In genomic region chr14:76901171-76902055, GRCh38 we compare ENCODE assay signal across 18 cellular contexts.
DNase-seq lines count a peak whose midpoint lies in the region; ATAC-seq and TF ChIP-seq lines count a peak whose summit lies in the region.
"Had no signal": no experiment of that assay in that cellular context is flagged by ENCODE, and none has a peak within 500 bp of the region (broad histone marks: within the 10 kb centered on the region; RNA-seq: fewer than 3 reads in every experiment).

No MANE protein-coding gene starts in this region.

- CTCF ChIA-PET in Calu3 (lab: Charles Lee), result no interaction called here

- H3K27me3 ChIP-seq in fibroblast of lung (ENCODE audit: control insufficient read depth, insufficient read depth, low read length) (no peaks in the 10 kb centered on the region), sigmoid colon (no peaks in the 10 kb centered on the region)
- H3K27me3 ChIP-seq: BE2C had no signal

- no peaks in the 10 kb centered on the region for H3K36me3 Mint-ChIP-seq in activated T-cell treated with anti-CD3 and anti-CD28 coated beads, Interleukin-2, amount 50 U/mL, for 72 hours (ENCODE audit: insufficient read depth in 2 of 2)
- H3K36me3 Mint-ChIP-seq in Calu3 (ENCODE audit: insufficient read depth, unreplicated experiment), result no peaks in the 10 kb centered on the region

- no peak for ATAC-seq in activated T-cell treated with anti-CD3 and anti-CD28 coated beads, Interleukin-2, amount 50 U/mL, for 72 hours (replicated peaks in 1 of 2)
- ATAC-seq: activated CD4-positive, alpha-beta T cell treated with anti-CD3 and anti-CD28 coated beads for 36 hours; left ventricle myocardium superior had no signal

- H3K9ac ChIP-seq in fibroblast of lung (ENCODE audit: insufficient read depth, low read length), result no peak overlapping the region
- H3K9ac ChIP-seq: parathyroid adenoma had no signal

- TF ChIP-seq CTCF in fibroblast of lung (conservative IDR thresholded peaks at IDR 0.05 in 1 of 2, IDR thresholded peaks at IDR 0.05 in 1 of 2; ENCODE audit: low read depth in 1 of 2, low read length in 2 of 2) (no peak), sigmoid colon (IDR thresholded peaks at IDR 0.05) (no peak), Calu3 (IDR thresholded peaks at IDR 0.05; ENCODE audit: unreplicated experiment) (no peak)

- H3K9me3 ChIP-seq in fibroblast of lung (ENCODE audit: control insufficient read depth, insufficient read depth, low read depth, low read length) (no peaks in the 10 kb centered on the region), sigmoid colon (no peaks in the 10 kb centered on the region)
- H3K9me3 ChIP-seq: BE2C had no signal

- intact Hi-C loops in sigmoid colon (cut with DNase I), result no loop called here
- intact Hi-C loops in Calu3 (cut with micrococcal nuclease; ENCODE audit: unreplicated experiment), result no loop called here

- no peak overlapping the region for H3K27ac ChIP-seq in fibroblast of lung (ENCODE audit: insufficient read depth, low read length)
- H3K27ac ChIP-seq in sigmoid colon, result peak overlapping the region; percentile 73 to 92 (median 89)
- H3K27ac ChIP-seq: parathyroid adenoma had no signal

- TF ChIP-seq EP300 in sigmoid colon (IDR thresholded peaks at IDR 0.05), result peak in 3 of 4 donors; percentile 34 to 77 (median 56)

- no peak overlapping the region for H3K4me3 ChIP-seq in fibroblast of lung (replicated peaks in 1 of 4; ENCODE audit: control extremely low read depth in 1 of 4, insufficient read depth in 1 of 4, low read depth in 3 of 4, low read length in 4 of 4)
- H3K4me3 ChIP-seq in sigmoid colon, result no peak overlapping the region

- no TSS peak for BruUV-seq in Calu3 (replicated peaks; lab: Mats Ljungman, UMichigan)

- WGBS in sigmoid colon, 2 donors, result 76 to 78% methylated on average over 6 of the region's 6 CpGs

- H3K4me1 Mint-ChIP-seq in activated T-cell treated with anti-CD3 and anti-CD28 coated beads, Interleukin-2, amount 50 U/mL, for 72 hours (ENCODE audit: low read depth), result peaks cover 21% of the 10 kb centered on the region
- no peaks in the 10 kb centered on the region for H3K4me1 Mint-ChIP-seq in Calu3 (ENCODE audit: low read depth, unreplicated experiment)

- H4K20me1 ChIP-seq in fibroblast of lung (ENCODE audit: control insufficient read depth, extremely low read depth, insufficient read depth, low read length), result no peaks in the 10 kb centered on the region

- no peak overlapping the region for H3K4me3 Mint-ChIP-seq in activated T-cell treated with anti-CD3 and anti-CD28 coated beads, Interleukin-2, amount 50 U/mL, for 72 hours
- H3K4me3 Mint-ChIP-seq in Calu3 (ENCODE audit: low read depth, unreplicated experiment), result no peak overlapping the region
- H3K4me3 Mint-ChIP-seq: activated CD4-positive, alpha-beta T cell treated with anti-CD3 and anti-CD28 coated beads for 36 hours; activated T-helper 1 cell treated with anti-CD3 and anti-CD28 coated beads, Interleukin-12 subunit alpha, Interleukin-12 subunit beta, Interleukin-2, Interleukin-4 antibody, amounts not matched to agents 30 ng/mL and 10 ng/mL and 1 ng/mL, durations not matched to agents 14 hours and 24 hours and 36 hours had no signal

- H3K4me2 ChIP-seq in fibroblast of lung (ENCODE audit: extremely low read depth, insufficient read depth, low read length), result no peak overlapping the region

- H3K36me3 ChIP-seq in fibroblast of lung (ENCODE audit: control insufficient read depth, insufficient read depth, low read length), result no peaks in the 10 kb centered on the region
- no peaks in the 10 kb centered on the region for H3K36me3 ChIP-seq in sigmoid colon
- H3K36me3 ChIP-seq: BE2C had no signal

- no peak overlapping the region for H3K27ac Mint-ChIP-seq in activated T-cell treated with anti-CD3 and anti-CD28 coated beads, Interleukin-2, amount 50 U/mL, for 72 hours
- H3K27ac Mint-ChIP-seq in Calu3 (ENCODE audit: unreplicated experiment), result no peak overlapping the region
- H3K27ac Mint-ChIP-seq: activated CD4-positive, alpha-beta T cell treated with anti-CD3 and anti-CD28 coated beads for 36 hours; activated T-helper 1 cell treated with anti-CD3 and anti-CD28 coated beads, Interleukin-12 subunit alpha, Interleukin-12 subunit beta, Interleukin-2, Interleukin-4 antibody, amounts not matched to agents 30 ng/mL and 10 ng/mL and 1 ng/mL, durations not matched to agents 14 hours and 24 hours and 36 hours had no signal

- no peak for TF ChIP-seq POLR2A in sigmoid colon (IDR thresholded peaks at IDR 0.05)

- H3K9me3 Mint-ChIP-seq in activated T-cell treated with anti-CD3 and anti-CD28 coated beads, Interleukin-2, amount 50 U/mL, for 72 hours, result no peaks in the 10 kb centered on the region
- H3K9me3 Mint-ChIP-seq in Calu3 (ENCODE audit: low read depth, unreplicated experiment), result no peaks in the 10 kb centered on the region
- H3K9me3 Mint-ChIP-seq: activated T-helper 1 cell treated with anti-CD3 and anti-CD28 coated beads, Interleukin-12 subunit alpha, Interleukin-12 subunit beta, Interleukin-2, Interleukin-4 antibody, amounts not matched to agents 30 ng/mL and 10 ng/mL and 1 ng/mL, durations not matched to agents 14 hours and 24 hours and 36 hours had no signal

- DNase-seq in EH (ENCODE audit: low read depth), result peak; percentile 97
- peak; percentile 88 for DNase-seq in astrocyte of the hippocampus (ENCODE audit: low read depth, low spot score)
- peak; percentile 32 to 55 for DNase-seq in fibroblast of lung (ENCODE audit: low read depth in 2 of 2)
- peak; percentile 84 for DNase-seq in sigmoid colon
- DNase-seq in activated CD8-positive, alpha-beta memory T cell treated with anti-CD3 and anti-CD28 coated beads for 24 hours, result no peak
- DNase-seq in activated T-cell treated with anti-CD3 and anti-CD28 coated beads, Interleukin-2, amount 50 U/mL, for 72 hours, result no peak
- DNase-seq in NCI-H2196 (lab: John Stamatoyannopoulos, UW; ENCODE audit: unreplicated experiment), result no peak
- no peak for DNase-seq in Calu3
- DNase-seq: activated CD4-positive, alpha-beta T cell treated with anti-CD3 and anti-CD28 coated beads for 36 hours; BE2C; DMS79 treated with DMSO at 0.1 percent for 48 hours; HCEC 1CT; left ventricle myocardium superior; NCI-H1092 treated with DMSO at 0.1 percent for 48 hours; OCI-M1; stimulated activated CD8-positive, alpha-beta memory T cell treated with anti-CD3 and anti-CD28 coated beads, Interleukin-4, amount 100 ng/mL, for 48 hours had no signal

- H3K4me1 ChIP-seq in fibroblast of lung (ENCODE audit: control insufficient read depth, extremely low read depth, insufficient read depth, low read length), result peaks cover 14% of the 10 kb centered on the region
- peaks cover 0 to 57% (median 56%) of the 10 kb centered on the region in 4 donors for H3K4me1 ChIP-seq in sigmoid colon
- H3K4me1 ChIP-seq: parathyroid adenoma had no signal

- no peaks in the 10 kb centered on the region for H3K79me2 ChIP-seq in fibroblast of lung (ENCODE audit: control insufficient read depth, insufficient read depth, low read length)
- H3K79me2 ChIP-seq: parathyroid adenoma had no signal

- H2AFZ ChIP-seq in fibroblast of lung (ENCODE audit: low read length), result no peak overlapping the region
- H2AFZ ChIP-seq: parathyroid adenoma had no signal

- no peaks in the 10 kb centered on the region for H3K27me3 Mint-ChIP-seq in activated T-cell treated with anti-CD3 and anti-CD28 coated beads, Interleukin-2, amount 50 U/mL, for 72 hours (ENCODE audit: low read depth)
- no peaks in the 10 kb centered on the region for H3K27me3 Mint-ChIP-seq in Calu3 (ENCODE audit: unreplicated experiment)
- H3K27me3 Mint-ChIP-seq: activated CD4-positive, alpha-beta T cell treated with anti-CD3 and anti-CD28 coated beads for 36 hours had no signal

Comparison
In these comparisons a context has a peak if more than half of its experiments do, and no peak if none do; other contexts are left out.
1. DNase-seq: peak in EH (single experiment), astrocyte of the hippocampus (single experiment), fibroblast of lung (2 of 2) and sigmoid colon (single experiment); none in activated CD8-positive, alpha-beta memory T cell treated with anti-CD3 and anti-CD28 coated beads for 24 hours (single experiment), activated T-cell treated with anti-CD3 and anti-CD28 coated beads, Interleukin-2, amount 50 U/mL, for 72 hours (0 of 2), NCI-H2196 (single experiment) and Calu3 (single experiment).